Comparison of ENCODE assay signal across 1 cellular context in the genomic region with DNA sequence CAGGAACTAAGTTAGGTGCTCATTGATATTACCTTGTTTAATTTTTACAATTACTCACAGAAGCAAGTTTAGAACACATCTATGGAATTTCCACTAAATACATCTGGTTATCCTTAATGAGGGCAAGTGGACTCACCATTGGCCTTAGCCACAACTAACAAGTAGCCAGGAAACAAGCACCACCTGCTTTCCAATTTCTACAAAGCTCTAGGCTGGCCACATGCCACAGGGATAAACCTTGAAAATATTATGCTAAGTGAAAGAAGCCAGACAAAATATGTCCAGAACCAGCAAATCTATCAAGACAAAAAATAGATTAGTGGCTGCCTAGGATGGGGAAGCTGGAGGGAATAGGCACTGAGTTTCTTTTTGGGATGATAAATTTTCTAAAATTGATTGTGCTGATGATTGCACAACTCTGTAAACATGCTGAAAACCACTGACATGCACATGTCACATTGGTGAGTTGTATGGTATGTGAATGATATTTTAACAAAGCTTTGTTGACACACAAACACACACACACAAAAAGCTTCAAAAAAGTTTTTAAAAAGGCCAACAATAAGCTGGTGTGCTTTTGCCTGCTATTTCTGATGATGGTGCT.
A peak's percentile ranks its signal among the peaks of the same experiment; 100 is the strongest.
TF ChIP-seq lines count a peak whose summit lies in the region.

No MANE protein-coding gene starts in this region.

TF ChIP-seq in liver, 16 proteins besides CTCF, POLR2A, EP300 and RAD21 (continued from another document):
- peak; percentile 49 for TF ChIP-seq SP1 (IDR thresholded peaks at IDR 0.05)
TF ChIP-seq in liver: peak in this region for 11.
